In the genomic region with DNA sequence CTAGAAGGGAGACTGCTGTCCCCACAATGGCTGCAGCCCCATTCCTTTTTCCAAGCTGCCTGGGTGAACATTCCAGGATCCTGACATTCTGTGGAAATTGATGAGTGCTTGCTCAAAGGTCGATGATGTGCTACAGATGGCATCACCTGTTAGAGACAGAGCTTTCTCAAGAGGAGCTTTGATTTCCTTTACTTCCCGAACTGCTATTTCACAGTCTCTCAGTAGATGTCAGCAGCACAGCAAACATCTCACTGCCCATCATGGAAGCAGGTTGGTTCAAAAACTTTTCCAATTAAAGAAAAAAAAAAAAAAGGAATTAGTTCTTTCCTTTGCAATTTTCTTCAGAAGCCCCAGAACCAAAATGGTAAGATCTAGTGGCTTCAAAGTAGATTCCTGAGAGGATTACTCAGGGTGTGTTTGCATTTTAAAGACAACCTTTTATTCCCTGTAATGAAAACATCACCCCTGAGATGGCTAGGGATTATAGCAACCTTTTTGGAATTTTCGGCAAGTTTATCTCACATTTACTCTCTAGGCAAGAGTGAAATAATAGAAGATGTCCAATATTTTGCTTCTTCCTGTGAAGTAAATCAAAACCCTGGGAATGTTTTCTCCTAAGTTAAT, we compare ENCODE assay signal across 9 cellular contexts. TPM values are rescaled to one million over a fixed set of nuclear protein-coding genes. Genes with fewer than 3 reads are reported as not detected.
A peak's percentile ranks its signal among the peaks of the same experiment; 100 is the strongest.
DNase-seq lines count a peak whose midpoint lies in the region; ATAC-seq and TF ChIP-seq lines count a peak whose summit lies in the region.
"Had no signal": no experiment of that assay in that cellular context is flagged by ENCODE, and none has a peak within 500 bp of the region (broad histone marks: within the 10 kb centered on the region; RNA-seq: fewer than 3 reads in every experiment).

No MANE protein-coding gene starts in this region.

- POLR2A ChIA-PET in SK-N-SH (lab: Yijun Ruan, JAX), result no interaction called here

- no peaks in the 10 kb centered on the region for H3K27me3 Mint-ChIP-seq in activated T-helper 17 cell treated with anti-CD3 and anti-CD28 coated beads, Interleukin-2, amount 50 U/mL, for 72 hours
- H3K27me3 Mint-ChIP-seq: CD4-positive, CD25-positive, alpha-beta regulatory T cell had no signal

- no peak overlapping the region for H3K27ac Mint-ChIP-seq in activated T-helper 17 cell treated with anti-CD3 and anti-CD28 coated beads, Interleukin-2, amount 50 U/mL, for 72 hours

- no peak for TF ChIP-seq EP300 in SK-N-SH (IDR thresholded peaks at IDR 0.05; ENCODE audit: borderline replicate concordance in 1 of 2, low read depth in 1 of 2, low read length in 1 of 2)

- peak; percentile 85 for TF ChIP-seq RAD21 in SK-N-SH (IDR thresholded peaks at IDR 0.05; ENCODE audit: low read length)

- H3K27ac ChIP-seq in SK-N-SH (ENCODE audit: low read depth in 2 of 2, low read length in 1 of 2) (no peak overlapping the region), testis (no peak overlapping the region)

- no peaks in the 10 kb centered on the region; a peak in 1 of 4 replicates for H3K4me1 ChIP-seq in SK-N-SH (ENCODE audit: control insufficient read depth in 1 of 2, insufficient read depth in 2 of 2, low read depth in 1 of 2, low read length in 1 of 2)
- no peaks in the 10 kb centered on the region for H3K4me1 ChIP-seq in testis

- no peaks in the 10 kb centered on the region for H3F3A ChIP-seq in SK-N-SH (replicated peaks; ENCODE audit: insufficient read depth)

- H3K27me3 ChIP-seq in SK-N-SH (ENCODE audit: insufficient read depth) (no peaks in the 10 kb centered on the region), testis (no peaks in the 10 kb centered on the region)

- no peak overlapping the region for H2AFZ ChIP-seq in SK-N-SH (ENCODE audit: low read depth)

- H3K9me2 ChIP-seq in SK-N-SH, result no peaks in the 10 kb centered on the region

- no peaks in the 10 kb centered on the region for H3K79me2 ChIP-seq in SK-N-SH (ENCODE audit: insufficient read depth)

- whole genome bisulfite sequencing in SK-N-SH (ENCODE audit: low lambda C conversion rate), result 31% methylated on average over 3 of the region's 3 CpGs
- 36 to 44% methylated on average over 3 of the region's 3 CpGs for WGBS in testis, 2 donors

- intact Hi-C loops in head of caudate nucleus (cut with DNase I) (loop anchor here (5.0 kb wide), 1 partner anchor 316 kb away; the partner anchor contains the start of gene ALDH1A2), testis (cut with DNase I; ENCODE audit: low total_unique reads) (loop anchor here (10.0 kb wide), 2 partner anchors 104 to 314 kb away; partner anchors contain the start of gene ALDH1A2)

- DNase-seq in NCI-H1694 treated with DMSO at 0.1 percent for 48 hours (lab: John Stamatoyannopoulos, UW) (peak; percentile 27), NCI-H1694 (lab: John Stamatoyannopoulos, UW) (no peak), SK-N-SH (peak; percentile 48), head of caudate nucleus (peak in 22 of 42 donors; percentile 16 to 70 (median 44)), testis (no peak)
- DNase-seq in activated CD4-positive, CD25-positive, alpha-beta regulatory T cell (lab: John Stamatoyannopoulos, UW), result no peak

- H3K36me3 Mint-ChIP-seq in activated T-helper 17 cell treated with anti-CD3 and anti-CD28 coated beads, Interleukin-2, amount 50 U/mL, for 72 hours (ENCODE audit: low read depth), result no peaks in the 10 kb centered on the region

- H3K36me3 ChIP-seq in SK-N-SH (replicated peaks in 1 of 2; ENCODE audit: control insufficient read depth in 1 of 2, insufficient read depth in 2 of 2, low read length in 1 of 2) (no peaks in the 10 kb centered on the region), testis (ENCODE audit: low read depth, missing control alignments) (no peaks in the 10 kb centered on the region)

- TF ChIP-seq POLR2A in testis (IDR thresholded peaks at IDR 0.05), result no peak

- H3K9ac ChIP-seq in SK-N-SH, result no peak overlapping the region

- no peak for ATAC-seq in activated T-helper 17 cell treated with anti-CD3 and anti-CD28 coated beads, Interleukin-2, amount 50 U/mL, for 72 hours (replicated peaks)
- no peak for ATAC-seq in GM18858 (IDR thresholded peaks at IDR 0.05; ENCODE audit: unreplicated experiment)

- CTCF ChIA-PET in SK-N-SH (lab: Yijun Ruan, JAX), result interaction anchor here (0.5 to 16.4 kb wide), 46 partner anchors 10 to 792 kb away, joined by 3 to 315 read pairs (median 4); partner anchors contain the start of gene ALDH1A2

- H3K4me2 ChIP-seq in SK-N-SH, result no peak overlapping the region

- H3K4me3 Mint-ChIP-seq in activated T-helper 17 cell treated with anti-CD3 and anti-CD28 coated beads, Interleukin-2, amount 50 U/mL, for 72 hours, result no peak overlapping the region
- H3K4me3 Mint-ChIP-seq: CD4-positive, CD25-positive, alpha-beta regulatory T cell had no signal

- no peaks in the 10 kb centered on the region for H3K4me1 Mint-ChIP-seq in activated T-helper 17 cell treated with anti-CD3 and anti-CD28 coated beads, Interleukin-2, amount 50 U/mL, for 72 hours
- H3K4me1 Mint-ChIP-seq: CD4-positive, CD25-positive, alpha-beta regulatory T cell had no signal

- H3K9me3 ChIP-seq in SK-N-SH (no peaks in the 10 kb centered on the region), testis (no peaks in the 10 kb centered on the region)

- H3K4me3 ChIP-seq in SK-N-SH (ENCODE audit: low read depth in 2 of 2, low read length in 1 of 2), result no peak overlapping the region
- H3K4me3 ChIP-seq in testis, result no peak overlapping the region

- TF ChIP-seq CTCF in SK-N-SH (IDR thresholded peaks at IDR 0.05) (peak; percentile 62), testis (IDR thresholded peaks at IDR 0.05) (peak; percentile 26 to 58 (median 47))

- no peaks in the 10 kb centered on the region for H3K9me3 Mint-ChIP-seq in activated T-helper 17 cell treated with anti-CD3 and anti-CD28 coated beads, Interleukin-2, amount 50 U/mL, for 72 hours

- no peaks in the 10 kb centered on the region for H4K20me1 ChIP-seq in SK-N-SH (ENCODE audit: insufficient read depth)

TF ChIP-seq in SK-N-SH, 30 proteins besides CTCF, POLR2A, EP300 and RAD21:
- TF ChIP-seq RCOR1 (IDR thresholded peaks at IDR 0.05; ENCODE audit: low read length) (0 out of 2 replicates have a peak, but pooled peaks have one; percentile 8), SMC3 (IDR thresholded peaks at IDR 0.05; ENCODE audit: low read depth, low read length) (peak; percentile 62), NRF1 (IDR thresholded peaks at IDR 0.05; ENCODE audit: low read depth, low read length) (no peak)

RNA-seq across cellular contexts. Expression of gene POLR2M, which starts 44.8 kb away (rescaled TPM):
- 105 and 160 TPM in 2 replicates for polyA plus RNA-seq in SK-N-SH (2012; rRNA removed)
- 105 and 127 TPM in 2 replicates for polyA plus RNA-seq in SK-N-SH (2012; cell fraction: cytosol; rRNA removed)
- 94.2 and 141 TPM in 2 replicates for polyA plus RNA-seq in SK-N-SH (2012; cell fraction: nucleus; rRNA removed)
- total RNA-seq in testis, result 10 to 100 TPM; 87.2 to 97.7 TPM
- 33.3 TPM for polyA plus RNA-seq in testis (ENCODE audit: insufficient read depth, low read depth, low replicate concordance)
- total RNA-seq in activated T-helper 17 cell treated with anti-CD3 and anti-CD28 coated beads, Interleukin-2, amount 50 U/mL, for 72 hours, result 10 to 100 TPM; 68.1 to 69.7 TPM

Comparison
In these comparisons a context has a peak if more than half of its experiments do, and no peak if none do; other contexts are left out.
1. DNase-seq: peak in NCI-H1694 treated with DMSO at 0.1 percent for 48 hours (single experiment), SK-N-SH (single experiment) and head of caudate nucleus (22 of 42); none in NCI-H1694 (single experiment), testis (single experiment) and activated CD4-positive, CD25-positive, alpha-beta regulatory T cell (0 of 4).